Comparison of ENCODE assay signal across 1 cellular context in genomic region chr7:116239434-116239833, GRCh38.
TF ChIP-seq lines count a peak whose summit lies in the region.

No MANE protein-coding gene starts in this region.

TF ChIP-seq in HepG2, 621 proteins besides CTCF, POLR2A, EP300 and RAD21 (continued from another document and continues in another):
- no peak for TF ChIP-seq CSRNP2 (CRISPR knock-in tag; conservative IDR thresholded peaks at IDR 0.05; ENCODE audit: low read depth)
- TF ChIP-seq ZNF773 (CRISPR knock-in tag; IDR thresholded peaks at IDR 0.05; ENCODE audit: borderline replicate concordance) = no peak
- peak; percentile 92 for TF ChIP-seq ZBTB43 (CRISPR knock-in tag; conservative IDR thresholded peaks at IDR 0.05)
- TF ChIP-seq ISL2 (CRISPR knock-in tag; IDR thresholded peaks at IDR 0.05) = 0 out of 2 replicates have a peak, but pooled peaks have one; percentile 38
- TF ChIP-seq CBX2 (IDR thresholded peaks at IDR 0.05; ENCODE audit: low read depth, low read length) = no peak
- no peak for TF ChIP-seq CBX2 (CRISPR knock-in tag; IDR thresholded peaks at IDR 0.05; ENCODE audit: low read depth)
- no peak for TF ChIP-seq NFAT5 (CRISPR knock-in tag; IDR thresholded peaks at IDR 0.05)
- no peak for TF ChIP-seq TCF12 (IDR thresholded peaks at IDR 0.05)
- no peak for TF ChIP-seq TCF12 (CRISPR knock-in tag; IDR thresholded peaks at IDR 0.05)
- TF ChIP-seq ZNF691 (CRISPR knock-in tag; IDR thresholded peaks at IDR 0.05; ENCODE audit: borderline replicate concordance, low read depth) = no peak
- TF ChIP-seq ARID3A (IDR thresholded peaks at IDR 0.05; ENCODE audit: low read depth, low read length) = peak; percentile 68
- no peak for TF ChIP-seq ZBTB8A (CRISPR knock-in tag; IDR thresholded peaks at IDR 0.05; ENCODE audit: borderline replicate concordance, low read depth)
- TF ChIP-seq KDM2A (CRISPR knock-in tag; IDR thresholded peaks at IDR 0.05; ENCODE audit: borderline replicate concordance, low read depth) = no peak
- TF ChIP-seq ZNF720 (CRISPR knock-in tag; IDR thresholded peaks at IDR 0.05) = no peak
- TF ChIP-seq ZNF672 (CRISPR knock-in tag; IDR thresholded peaks at IDR 0.05) = no peak
- peak; percentile 95 for TF ChIP-seq ZNF3 (CRISPR knock-in tag; IDR thresholded peaks at IDR 0.05)
- peak; percentile 77 for TF ChIP-seq IKZF5 (CRISPR knock-in tag; IDR thresholded peaks at IDR 0.05)
- no peak for TF ChIP-seq RARG (CRISPR knock-in tag; IDR thresholded peaks at IDR 0.05; ENCODE audit: low read depth)
- no peak for TF ChIP-seq E2F2 (CRISPR knock-in tag; IDR thresholded peaks at IDR 0.05; ENCODE audit: borderline replicate concordance)
- TF ChIP-seq SIN3B (IDR thresholded peaks at IDR 0.05; ENCODE audit: low read length) = no peak
- TF ChIP-seq TRAFD1 (CRISPR knock-in tag; IDR thresholded peaks at IDR 0.05; ENCODE audit: borderline replicate concordance) = no peak
- no peak for TF ChIP-seq ZNF407 (CRISPR knock-in tag; IDR thresholded peaks at IDR 0.05; ENCODE audit: not compliant biosample characterization)
- peak; percentile 41 for TF ChIP-seq ASH2L (IDR thresholded peaks at IDR 0.05; ENCODE audit: insufficient read length, low read depth, low read length)
- no peak for TF ChIP-seq MEF2D (CRISPR knock-in tag; IDR thresholded peaks at IDR 0.05)
- no peak for TF ChIP-seq ZNF777 (CRISPR knock-in tag; IDR thresholded peaks at IDR 0.05)
- TF ChIP-seq GABPA (IDR thresholded peaks at IDR 0.05; ENCODE audit: low read depth, low read length) = no peak
- no peak for TF ChIP-seq GABPA (CRISPR knock-in tag; IDR thresholded peaks at IDR 0.05; ENCODE audit: low read depth)
- TF ChIP-seq SOX13 (IDR thresholded peaks at IDR 0.05) = peak; percentile 56; the same call in 1 of the 2 replicates
- peak in 1 of 2 experiments; percentile 90; a peak in 2 of 4 replicates for TF ChIP-seq SOX13 (CRISPR knock-in tag; conservative IDR thresholded peaks at IDR 0.05 in 1 of 2, IDR thresholded peaks at IDR 0.05 in 1 of 2)
- no peak for TF ChIP-seq ADNP (CRISPR knock-in tag; IDR thresholded peaks at IDR 0.05)
- TF ChIP-seq XRCC5 (optimal IDR thresholded peaks at IDR 0.05; ENCODE audit: low read length) = peak; percentile 49
- TF ChIP-seq ZNF543 (CRISPR knock-in tag; IDR thresholded peaks at IDR 0.05) = no peak
